In the genomic region with DNA sequence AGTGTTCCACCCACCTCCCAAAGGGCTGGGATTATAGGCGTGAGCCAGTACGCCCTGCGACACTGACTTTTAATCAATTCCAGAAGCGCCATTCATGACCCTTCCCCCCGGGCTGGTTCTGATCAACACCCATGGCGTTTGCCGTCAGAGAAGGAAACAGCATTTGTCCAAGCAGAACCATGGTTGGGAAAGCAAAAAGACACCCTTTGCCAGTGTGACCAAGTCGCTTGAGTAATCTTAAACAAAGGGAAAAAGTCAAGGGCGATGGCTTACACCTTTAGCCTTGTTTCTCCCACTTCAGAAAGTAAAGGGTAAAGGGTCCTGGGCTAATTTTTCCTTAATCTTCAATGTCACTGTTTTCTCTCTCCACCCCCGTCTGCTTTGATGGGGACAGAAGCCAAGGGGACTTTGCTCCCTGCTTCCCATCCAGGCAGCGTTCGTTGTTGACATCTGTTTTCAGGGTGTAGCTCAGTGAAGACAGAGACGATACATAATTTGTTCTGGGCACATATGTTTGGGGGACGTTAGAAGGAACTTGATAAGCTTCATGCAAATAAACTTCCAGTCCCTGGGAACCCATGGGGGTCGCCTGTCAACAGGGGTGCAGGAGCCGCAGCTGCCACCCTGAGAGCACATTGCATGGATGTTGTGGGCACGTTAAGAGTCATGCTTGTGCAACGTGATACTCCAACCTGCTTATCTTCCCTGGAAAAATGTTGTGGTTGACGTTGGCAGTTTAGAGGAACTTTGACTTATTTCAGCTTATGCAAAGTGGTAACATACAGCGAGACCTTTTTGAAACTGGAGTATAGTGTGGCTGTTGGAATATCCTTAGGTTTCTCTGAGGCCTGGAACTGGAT, we compare ENCODE assay signal across 12 cellular contexts. TPM values are rescaled to one million over a fixed set of nuclear protein-coding genes. Genes with fewer than 3 reads are reported as not detected.
A peak's percentile ranks its signal among the peaks of the same experiment; 100 is the strongest.
DNase-seq lines count a peak whose midpoint lies in the region; ATAC-seq, FAIRE-seq and TF ChIP-seq lines count a peak whose summit lies in the region.
"Had no signal": no experiment of that assay in that cellular context is flagged by ENCODE, and none has a peak within 500 bp of the region (broad histone marks: within the 10 kb centered on the region; RNA-seq: fewer than 3 reads in every experiment).

No MANE protein-coding gene starts in this region.

- H3K4me1 Mint-ChIP-seq in MCF 10A (ENCODE audit: insufficient read depth, unreplicated experiment) = peaks cover 11% of the 10 kb centered on the region

- H3K9me3 ChIP-seq in mammary epithelial cell (replicated peaks; ENCODE audit: insufficient read depth, low read length) (no peaks in the 10 kb centered on the region), left lung (no peaks in the 10 kb centered on the region), heart right ventricle (no peaks in the 10 kb centered on the region)

- H4K20me1 ChIP-seq in mammary epithelial cell (ENCODE audit: insufficient read depth, low read length) = no peaks in the 10 kb centered on the region

- ATAC-seq in left lung (peak; percentile 64), GM18907 (IDR thresholded peaks at IDR 0.05; ENCODE audit: unreplicated experiment) (no peak), heart right ventricle (no peak)

- no peak for FAIRE-seq in urothelium cell line (lab: Jason Lieb, UNC)
- FAIRE-seq: endometrium had no signal

- CTCF ChIA-PET in MCF 10A (lab: Yijun Ruan, JAX) (interaction anchor here (0.5 to 1.6 kb wide), 3 partner anchors 202 to 265 kb away, joined by 3 to 6 read pairs (median 4); no protein-coding TSS in a partner anchor), mammary epithelial cell (lab: Charles Lee; ENCODE audit: low non-redundant PET) (no interaction called here)

- no peak overlapping the region for H3K27ac Mint-ChIP-seq in MCF 10A (ENCODE audit: low read depth, unreplicated experiment)
- H3K27ac Mint-ChIP-seq: activated T-helper 2 cell treated with anti-CD3 and anti-CD28 coated beads, Interferon-gamma antibody, Interleukin-2, Interleukin-4, amounts not matched to agents 10 μg/mL and 5 μg/mL and 100 μg/mL, durations not matched to agents 14 hours and 24 hours and 36 hours had no signal

- dilution Hi-C loops in mammary epithelial cell (cut with HindIII; ENCODE audit: low sequenced_read_pairs) = no loop called here

- H3K4me2 ChIP-seq in mammary epithelial cell (ENCODE audit: insufficient read depth, low read depth, low read length) = no peak overlapping the region

- intact Hi-C loops in MCF 10A (cut with micrococcal nuclease) = no loop called here
- intact Hi-C loops in mammary epithelial cell (cut with micrococcal nuclease) = no loop called here
- intact Hi-C loops in left lung (cut with DNase I) = no loop called here
- intact Hi-C loops in heart right ventricle (cut with DNase I) = no loop called here

- H3K9me3 Mint-ChIP-seq in MCF 10A (ENCODE audit: unreplicated experiment) = no peaks in the 10 kb centered on the region
- H3K9me3 Mint-ChIP-seq: activated T-helper 2 cell treated with anti-CD3 and anti-CD28 coated beads, Interferon-gamma antibody, Interleukin-2, Interleukin-4, amounts not matched to agents 10 μg/mL and 5 μg/mL and 100 μg/mL, durations not matched to agents 14 hours and 24 hours and 36 hours had no signal

- H3K27me3 ChIP-seq in mammary epithelial cell (ENCODE audit: insufficient read depth, low read length) (no peaks in the 10 kb centered on the region), left lung (no peaks in the 10 kb centered on the region), heart right ventricle (peaks cover 0 to 7% (median 3%) of the 10 kb centered on the region in 7 donors)

- no TSS peak for BruUV-seq in MCF 10A (replicated peaks; lab: Mats Ljungman, UMichigan)
- BruUV-seq in mammary epithelial cell (replicated peaks; lab: Mats Ljungman, UMichigan) = no TSS peak

- no peaks in the 10 kb centered on the region for H3K36me3 ChIP-seq in mammary epithelial cell (ENCODE audit: insufficient read depth, low read length)
- H3K36me3 ChIP-seq in left lung = no peaks in the 10 kb centered on the region
- H3K36me3 ChIP-seq in heart right ventricle = no peaks in the 10 kb centered on the region

- no peak overlapping the region for H3K9ac ChIP-seq in mammary epithelial cell (ENCODE audit: insufficient read depth, low read length)

- H2AFZ ChIP-seq in mammary epithelial cell (ENCODE audit: low read depth, low read length) = no peak overlapping the region

- POLR2A ChIA-PET in MCF 10A (lab: Yijun Ruan, JAX) = interaction anchor here (0.7 kb wide), 2 partner anchors 36 to 128 kb away, joined by 3 read pairs; no protein-coding TSS in a partner anchor

- peak; percentile 14 for DNase-seq in MCF 10A (ENCODE audit: unreplicated experiment)
- DNase-seq in mammary epithelial cell = no peak
- DNase-seq in astrocyte of the spinal cord (ENCODE audit: low read depth, low spot score) = peak; percentile 53
- no peak for DNase-seq in left lung
- DNase-seq in urothelium cell line (ENCODE audit: low spot score) = peak; percentile 45
- DNase-seq in NK-92 (lab: John Stamatoyannopoulos, UW; ENCODE audit: unreplicated experiment) = no peak
- no peak for DNase-seq in heart right ventricle
- DNase-seq: stimulated activated CD4-positive, alpha-beta T cell treated with anti-CD3 and anti-CD28 coated beads, Interleukin-2, amount 100 ng/mL, for 24 hours had no signal

- no peak overlapping the region for H3K27ac ChIP-seq in mammary epithelial cell (ENCODE audit: insufficient read depth, low read depth, low read length)
- H3K27ac ChIP-seq in left lung = no peak overlapping the region
- no peak overlapping the region for H3K27ac ChIP-seq in heart right ventricle

- H3K4me1 ChIP-seq in mammary epithelial cell (ENCODE audit: insufficient read depth, low read length) = peaks cover 21% of the 10 kb centered on the region
- H3K4me1 ChIP-seq in left lung = peaks cover 8 to 38% of the 10 kb centered on the region in 2 donors
- H3K4me1 ChIP-seq in heart right ventricle = peaks cover 0 to 11% (median 0%) of the 10 kb centered on the region in 9 donors

- H3K4me3 ChIP-seq in mammary epithelial cell (replicated peaks in 1 of 3; ENCODE audit: insufficient read depth in 1 of 3, low read depth in 2 of 3, low read length in 3 of 3) = no peak overlapping the region
- H3K4me3 ChIP-seq in astrocyte of the spinal cord (ENCODE audit: low read depth, low read length) = no peak overlapping the region
- no peak overlapping the region for H3K4me3 ChIP-seq in left lung
- no peak overlapping the region for H3K4me3 ChIP-seq in heart right ventricle

- TF ChIP-seq CTCF in MCF 10A (IDR thresholded peaks at IDR 0.05; ENCODE audit: unreplicated experiment) (no peak), mammary epithelial cell (conservative IDR thresholded peaks at IDR 0.05 in 1 of 2, IDR thresholded peaks at IDR 0.05 in 1 of 2; ENCODE audit: extremely low read depth in 1 of 2, insufficient read depth in 1 of 2, low read depth in 1 of 2, low read length in 2 of 2) (no peak), astrocyte of the spinal cord (IDR thresholded peaks at IDR 0.05; ENCODE audit: low read depth, low read length) (no peak), left lung (IDR thresholded peaks at IDR 0.05) (no peak), heart right ventricle (IDR thresholded peaks at IDR 0.05) (no peak)

- peaks cover 84% of the 10 kb centered on the region for H3K79me2 ChIP-seq in mammary epithelial cell (ENCODE audit: insufficient read depth, low read length)

- H3K4me3 Mint-ChIP-seq in MCF 10A (ENCODE audit: unreplicated experiment) = no peak overlapping the region

- in situ Hi-C loops in mammary epithelial cell (cut with MboI; ENCODE audit: low sequenced_read_pairs in 2 of 2) (no loop called here), astrocyte of the spinal cord (cut with HindIII; ENCODE audit: low sequenced_read_pairs) (no loop called here)

- no peaks in the 10 kb centered on the region for H3K27me3 Mint-ChIP-seq in MCF 10A (ENCODE audit: insufficient read depth, unreplicated experiment)

- WGBS in mammary epithelial cell (ENCODE audit: low coverage, missing lambda C conversion rate) = 89% methylated on average over 15 of the region's 20 CpGs
- 62% methylated on average over 20 of the region's 20 CpGs for WGBS in heart right ventricle, 2 donors

- H3K36me3 Mint-ChIP-seq in MCF 10A (ENCODE audit: insufficient read depth, unreplicated experiment) = no peaks in the 10 kb centered on the region

RNA-seq across cellular contexts. Expression of a gene that starts 50.6 kb away (rescaled TPM):
- 14.6 and 21.8 TPM in 2 replicates for total RNA-seq in MCF 10A (2022)
- total RNA-seq in mammary epithelial cell = 10 to 100 TPM; 18.2 to 24.5 TPM
- polyA plus RNA-seq in mammary epithelial cell = 7.6 TPM
- 119 TPM for polyA minus RNA-seq in mammary epithelial cell
- 10 to 100 TPM; 17.6 to 24.1 TPM for total RNA-seq in left lung
- total RNA-seq in heart right ventricle = 10 to 100 TPM in 3 of 10 donors, 1 to 10 TPM in 7; 6.7 to 12.9 (median 8.4) TPM
- 1 to 10 TPM; 1.8 to 5.8 TPM for polyA plus RNA-seq in heart right ventricle

RNA-seq across cellular contexts. Expression of a gene that starts 55.6 kb away (rescaled TPM):
- 37.6 and 37.7 TPM in 2 replicates for total RNA-seq in MCF 10A (2022)
- total RNA-seq in mammary epithelial cell = 100 to 1,000 TPM; 355 to 369 TPM
- polyA plus RNA-seq in mammary epithelial cell = 206 TPM
- polyA minus RNA-seq in mammary epithelial cell = 520 TPM
- 100 to 1,000 TPM; 123 to 292 TPM for total RNA-seq in left lung
- under 1 TPM in 4 of 10 donors, not detected in 6; 0.28 to 0.82 (median 0.42) TPM for total RNA-seq in heart right ventricle
- under 1 TPM in 1 of 2 donors, not detected in 1; 0.01 TPM for polyA plus RNA-seq in heart right ventricle
- total RNA-seq: NCI-H460 had no signal

Comparison
In these comparisons a context has a peak if more than half of its experiments do, and no peak if none do; other contexts are left out.
1. DNase-seq: peak in MCF 10A (single experiment), astrocyte of the spinal cord (single experiment) and urothelium cell line (single experiment); none in mammary epithelial cell (single experiment), left lung (0 of 2), NK-92 (single experiment) and heart right ventricle (0 of 2).
2. RNA of a gene that starts 55.6 kb away (total RNA-seq): 355 to 369 TPM in mammary epithelial cell, 123 to 292 TPM in left lung and 37.6 to 37.7 TPM in MCF 10A; 0.28 to 0.82 TPM in heart right ventricle; every median in the first group is over 10 times any median in the second.